In the genomic region with DNA sequence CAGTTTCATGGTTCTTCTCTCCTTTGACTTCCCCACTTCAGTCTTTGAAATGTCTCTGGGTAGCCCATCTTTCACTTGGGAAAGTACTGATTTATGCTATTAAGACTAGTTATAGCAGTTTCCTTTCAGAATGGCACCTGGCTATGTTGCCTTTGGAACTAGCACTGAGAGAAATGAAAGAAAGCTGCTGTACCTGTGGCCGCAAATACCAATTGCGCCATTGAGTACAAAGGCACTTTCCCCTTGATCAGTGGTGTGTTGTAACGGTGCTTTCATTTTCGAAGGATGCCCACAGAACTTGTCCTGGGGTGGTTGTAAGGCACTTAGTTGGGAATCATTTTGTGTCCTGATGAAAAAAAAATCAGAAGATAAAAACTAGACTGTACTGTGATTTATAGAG, we compare ENCODE assay signal across 22 cellular contexts. TPM values are rescaled to one million over a fixed set of nuclear protein-coding genes. Genes with fewer than 3 reads are reported as not detected.
DNase-seq lines count a peak whose midpoint lies in the region; ATAC-seq and TF ChIP-seq lines count a peak whose summit lies in the region.
"Had no signal": no experiment of that assay in that cellular context is flagged by ENCODE, and none has a peak within 500 bp of the region (broad histone marks: within the 10 kb centered on the region; RNA-seq: fewer than 3 reads in every experiment).

No MANE protein-coding gene starts in this region.

- H3K27me3 ChIP-seq in GM23338 (ENCODE audit: insufficient read depth) = no peaks in the 10 kb centered on the region
- no peaks in the 10 kb centered on the region for H3K27me3 ChIP-seq in right lobe of liver
- H3K27me3 ChIP-seq: BE2C; BLaER1 treated with 17β-estradiol and CSF1 and Interleukin-3, amounts not matched to agents 10 nM and 100 nM had no signal

- H3K9me3 ChIP-seq in right lobe of liver = no peaks in the 10 kb centered on the region
- H3K9me3 ChIP-seq: A549, BE2C had no signal

- H3K4me1 ChIP-seq in GM23338 (ENCODE audit: insufficient read depth) (0 out of 2 replicates have a peak, but pooled peaks cover 4% of the 10 kb centered on the region), right lobe of liver (peaks cover 0 to 5% (median 0%) of the 10 kb centered on the region in 4 donors)
- H3K4me1 ChIP-seq: A549; BE2C; BLaER1 treated with 17β-estradiol and CSF1 and Interleukin-3, amounts not matched to agents 10 nM and 100 nM had no signal

- H3K27ac Mint-ChIP-seq in GM23338 = no peak overlapping the region
- H3K27ac Mint-ChIP-seq in IgD-negative memory B cell = peak overlapping the region in 2 of 3 donors; percentile 31 to 50
- H3K27ac Mint-ChIP-seq: CD4-positive, alpha-beta memory T cell; HFFc6 had no signal

- H3K4me1 Mint-ChIP-seq in GM23338 (no peaks in the 10 kb centered on the region; the same call in 2 of the 3 replicates), IgD-negative memory B cell (peaks cover 0 to 7% (median 3%) of the 10 kb centered on the region in 3 donors)
- H3K4me1 Mint-ChIP-seq: CD14-positive monocyte, H9 had no signal

- intact Hi-C loops in right lobe of liver (cut with DNase I) (no loop called here), head of caudate nucleus (cut with DNase I) (no loop called here)

- H4K20me1 ChIP-seq in GM23338 (replicated peaks; ENCODE audit: insufficient read depth) = peaks cover 32% of the 10 kb centered on the region

- WGBS in right lobe of liver (ENCODE audit: insufficient coverage, low coverage, low lambda C conversion rate, missing lambda C conversion rate) = 32% methylated on average over 4 of the region's 4 CpGs

- no peak for TF ChIP-seq POLR2A in right lobe of liver (IDR thresholded peaks at IDR 0.05)

- H3K27me3 Mint-ChIP-seq in GM23338 (ENCODE audit: insufficient read depth, low read depth, poor library complexity) = no peaks in the 10 kb centered on the region
- H3K27me3 Mint-ChIP-seq in IgD-negative memory B cell = no peaks in the 10 kb centered on the region
- H3K27me3 Mint-ChIP-seq: CD4-positive, alpha-beta memory T cell had no signal

- no peaks in the 10 kb centered on the region for H3K9me3 Mint-ChIP-seq in GM23338
- no peaks in the 10 kb centered on the region for H3K9me3 Mint-ChIP-seq in IgD-negative memory B cell
- H3K9me3 Mint-ChIP-seq: H9, HFFc6 had no signal

- H3K4me3 ChIP-seq in GM23338 (no peak overlapping the region), right lobe of liver (no peak overlapping the region)
- H3K4me3 ChIP-seq: A549; BLaER1 treated with 17β-estradiol and CSF1 and Interleukin-3, amounts not matched to agents 10 nM and 100 nM had no signal

- TF ChIP-seq CTCF in GM23338 (conservative IDR thresholded peaks at IDR 0.05; ENCODE audit: low read depth in 2 of 2) (no peak), right lobe of liver (IDR thresholded peaks at IDR 0.05) (no peak)

- H3K36me3 Mint-ChIP-seq in GM23338 (ENCODE audit: low read depth) (peaks cover 47% of the 10 kb centered on the region), IgD-negative memory B cell (peaks cover 5% of the 10 kb centered on the region)

- no peak for ATAC-seq in GM23338
- peak; percentile 99 for ATAC-seq in left lobe of liver
- peak; percentile 90 to 96 (median 92) for ATAC-seq in right lobe of liver
- ATAC-seq: A549, HCT116 had no signal

- no peaks in the 10 kb centered on the region for H3K9me2 ChIP-seq in GM23338 (ENCODE audit: insufficient read depth)

- no peak overlapping the region for H3K4me2 ChIP-seq in GM23338
- H3K4me2 ChIP-seq: A549; BLaER1 treated with 17β-estradiol and CSF1 and Interleukin-3, amounts not matched to agents 10 nM and 100 nM had no signal

- no peaks in the 10 kb centered on the region for H3F3A ChIP-seq in GM23338 (replicated peaks; ENCODE audit: low read depth)

- H3K36me3 ChIP-seq in GM23338 (ENCODE audit: insufficient read depth) = peaks cover 4% of the 10 kb centered on the region; the same call in 1 of the 2 replicates
- H3K36me3 ChIP-seq in right lobe of liver = no peaks in the 10 kb centered on the region

- no peak overlapping the region for H2AFZ ChIP-seq in GM23338

- H3K79me2 ChIP-seq in GM23338 (replicated peaks; ENCODE audit: insufficient read depth) = peaks cover 52% of the 10 kb centered on the region

- H3K27ac ChIP-seq in GM23338 (ENCODE audit: low read depth) (peak overlapping the region; percentile 21; the same call in 1 of the 2 replicates), right lobe of liver (peak overlapping the region in 2 of 3 donors; percentile 2 to 3)
- H3K27ac ChIP-seq: A549; BLaER1 treated with 17β-estradiol and CSF1 and Interleukin-3, amounts not matched to agents 10 nM and 100 nM had no signal

- DNase-seq in GM23338 (ENCODE audit: low spot score) (no peak), left lobe of liver (ENCODE audit: low spot score) (peak; percentile 58), right lobe of liver (peak in 1 of 3 donors; percentile 62), NAMALWA (ENCODE audit: low spot score) (no peak), head of caudate nucleus (no peak), NCI-H1092 treated with DMSO at 0.1 percent for 48 hours (lab: John Stamatoyannopoulos, UW) (no peak)
- DNase-seq: 8988T; ACHN; AML-193; BE2C; CD4-positive, alpha-beta memory T cell; COR-L47; DMS153; DND-41; H9; HFFc6 had no signal

- H3K4me3 Mint-ChIP-seq in GM23338 = no peak overlapping the region
- no peak overlapping the region for H3K4me3 Mint-ChIP-seq in IgD-negative memory B cell
- H3K4me3 Mint-ChIP-seq: CD14-positive monocyte; CD4-positive, alpha-beta memory T cell; H9; HFFc6 had no signal

TF ChIP-seq in GM23338, 12 proteins besides CTCF, POLR2A, EP300 and RAD21 (continues in another document):
- TF ChIP-seq STAT1 (IDR thresholded peaks at IDR 0.05; ENCODE audit: unreplicated experiment) = no peak
- no peak for TF ChIP-seq REST (IDR thresholded peaks at IDR 0.05; ENCODE audit: unreplicated experiment)
- TF ChIP-seq JUNB (IDR thresholded peaks at IDR 0.05; ENCODE audit: unreplicated experiment) = no peak
- TF ChIP-seq ZNF114 (CRISPR knock-in tag; IDR thresholded peaks at IDR 0.05) = no peak
- no peak for TF ChIP-seq EZH2 (IDR thresholded peaks at IDR 0.05; ENCODE audit: low read depth, unreplicated experiment)
- TF ChIP-seq, protein P1, sequence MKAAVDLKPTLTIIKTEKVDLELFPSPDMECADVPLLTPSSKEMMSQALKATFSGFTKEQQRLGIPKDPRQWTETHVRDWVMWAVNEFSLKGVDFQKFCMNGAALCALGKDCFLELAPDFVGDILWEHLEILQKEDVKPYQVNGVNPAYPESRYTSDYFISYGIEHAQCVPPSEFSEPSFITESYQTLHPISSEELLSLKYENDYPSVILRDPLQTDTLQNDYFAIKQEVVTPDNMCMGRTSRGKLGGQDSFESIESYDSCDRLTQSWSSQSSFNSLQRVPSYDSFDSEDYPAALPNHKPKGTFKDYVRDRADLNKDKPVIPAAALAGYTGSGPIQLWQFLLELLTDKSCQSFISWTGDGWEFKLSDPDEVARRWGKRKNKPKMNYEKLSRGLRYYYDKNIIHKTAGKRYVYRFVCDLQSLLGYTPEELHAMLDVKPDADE (IDR thresholded peaks at IDR 0.05) = no peak
- no peak for TF ChIP-seq CREB1 (CRISPR knock-in tag; IDR thresholded peaks at IDR 0.05; ENCODE audit: low read depth)
- TF ChIP-seq NANOG (IDR thresholded peaks at IDR 0.05; ENCODE audit: borderline replicate concordance) = no peak
- TF ChIP-seq ZNF331 (CRISPR knock-in tag; IDR thresholded peaks at IDR 0.05; ENCODE audit: low read depth) = no peak
- TF ChIP-seq EZH2phosphoT487 (IDR thresholded peaks at IDR 0.05; ENCODE audit: unreplicated experiment) = no peak

RNA-seq across cellular contexts. Expression of gene BUB3, which starts 16.8 kb away (rescaled TPM):
- total RNA-seq in GM23338 (2014; rRNA removed; shearing (Covaris generic)) = 272 and 361 TPM in 2 replicates
- polyA plus RNA-seq in GM23338 (2016; fragmentation: Nextera tagmentation; extraction: Ambion mirVana) = 197 and 243 TPM in 2 replicates
- polyA plus RNA-seq in IgD-negative memory B cell = 148 TPM
- total RNA-seq in left lobe of liver = 24.8 TPM
- 10 to 100 TPM; 24.1 to 50.9 (median 31.2) TPM for total RNA-seq in right lobe of liver

RNA-seq across cellular contexts. Expression of gene HMX2, which starts 23.0 kb away (rescaled TPM):
- 0.97 and 2.6 TPM in 2 replicates for total RNA-seq in GM23338 (2014; rRNA removed; shearing (Covaris generic))
- polyA plus RNA-seq in GM23338 (2016; fragmentation: Nextera tagmentation; extraction: Ambion mirVana) = 3.1 and 3.4 TPM in 2 replicates
- not detected for polyA plus RNA-seq in IgD-negative memory B cell
- total RNA-seq in left lobe of liver = not detected
- not detected for total RNA-seq in right lobe of liver
- total RNA-seq: CD4-positive, alpha-beta memory T cell; HFFc6 had no signal
- polyA plus RNA-seq: CD14-positive monocyte; CD4-positive, alpha-beta memory T cell had no signal

RNA-seq across cellular contexts. Expression of gene HMX3, which starts 35.2 kb away (rescaled TPM):
- total RNA-seq in GM23338 (2014; rRNA removed; shearing (Covaris generic)) = 0.23 and 0.35 TPM in 2 replicates
- polyA plus RNA-seq in GM23338 (2016; fragmentation: Nextera tagmentation; extraction: Ambion mirVana) (not detected in 2 replicates), IgD-negative memory B cell (not detected)
- total RNA-seq in left lobe of liver (0.20 TPM), right lobe of liver (not detected)
- total RNA-seq: CD4-positive, alpha-beta memory T cell; H1; H9; HFFc6 had no signal
- polyA plus RNA-seq: A549; CD14-positive monocyte; CD4-positive, alpha-beta memory T cell had no signal
